1 cellular context compared by ENCODE assay signal in genomic region chr10:33556581-33556980, GRCh38.
TF ChIP-seq lines count a peak whose summit lies in the region.

No MANE protein-coding gene starts in this region.

TF ChIP-seq in H1, 55 proteins besides CTCF, POLR2A, EP300 and RAD21 (continued from another document):
- TF ChIP-seq SIN3A (conservative IDR thresholded peaks at IDR 0.05 in 1 of 2, IDR thresholded peaks at IDR 0.05 in 1 of 2; ENCODE audit: low read depth in 1 of 2, low read length in 2 of 2) (no peak), KDM4A (IDR thresholded peaks at IDR 0.05; ENCODE audit: low read depth, low read length, severe bottlenecking) (no peak), ATF2 (IDR thresholded peaks at IDR 0.05; ENCODE audit: low read length) (no peak), RXRA (IDR thresholded peaks at IDR 0.05; ENCODE audit: insufficient read depth, low read depth, low read length) (no peak), BACH1 (IDR thresholded peaks at IDR 0.05; ENCODE audit: low read length) (no peak), TCF12 (IDR thresholded peaks at IDR 0.05; ENCODE audit: low read depth, low read length) (no peak), SP1 (IDR thresholded peaks at IDR 0.05; ENCODE audit: low read depth, low read length) (no peak)
- TF ChIP-seq, protein P1, sequence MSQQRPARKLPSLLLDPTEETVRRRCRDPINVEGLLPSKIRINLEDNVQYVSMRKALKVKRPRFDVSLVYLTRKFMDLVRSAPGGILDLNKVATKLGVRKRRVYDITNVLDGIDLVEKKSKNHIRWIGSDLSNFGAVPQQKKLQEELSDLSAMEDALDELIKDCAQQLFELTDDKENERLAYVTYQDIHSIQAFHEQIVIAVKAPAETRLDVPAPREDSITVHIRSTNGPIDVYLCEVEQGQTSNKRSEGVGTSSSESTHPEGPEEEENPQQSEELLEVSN (IDR thresholded peaks at IDR 0.05) = no peak
